ENCODE assay signal across 14 cellular contexts in genomic region chr5:1282139-1282992, GRCh38. TPM values are rescaled to one million over a fixed set of nuclear protein-coding genes. Genes with fewer than 3 reads are reported as not detected.
DNase-seq lines count a peak whose midpoint lies in the region; ATAC-seq and TF ChIP-seq lines count a peak whose summit lies in the region.
"Had no signal": no experiment of that assay in that cellular context is flagged by ENCODE, and none has a peak within 500 bp of the region (broad histone marks: within the 10 kb centered on the region; RNA-seq: fewer than 3 reads in every experiment).

No MANE protein-coding gene starts in this region.

- no peaks in the 10 kb centered on the region for H3K9me3 ChIP-seq in RWPE2 (ENCODE audit: severe bottlenecking)

- H3K4me1 Mint-ChIP-seq in type B pancreatic cell (ENCODE audit: unreplicated experiment) = no peaks in the 10 kb centered on the region
- H3K4me1 Mint-ChIP-seq: activated naive CD8-positive, alpha-beta T cell treated with anti-CD3 and anti-CD28 coated beads, Interleukin-2, amount 50 U/mL, for 24 hours had no signal

- no peaks in the 10 kb centered on the region for H3K9me3 Mint-ChIP-seq in type B pancreatic cell
- H3K9me3 Mint-ChIP-seq: activated naive CD8-positive, alpha-beta T cell treated with anti-CD3 and anti-CD28 coated beads, Interleukin-2, amount 50 U/mL, for 24 hours had no signal

- H3K27ac ChIP-seq in RWPE2 (ENCODE audit: poor library complexity, severe bottlenecking) = peak overlapping the region; percentile 0

- ATAC-seq in RWPE2 (ENCODE audit: low read depth) (peak; percentile 93), HG02840 (IDR thresholded peaks at IDR 0.05; ENCODE audit: low FRiP score, unreplicated experiment) (no peak)
- ATAC-seq: activated naive CD8-positive, alpha-beta T cell treated with anti-CD3 and anti-CD28 coated beads, Interleukin-2, amount 50 U/mL, for 24 hours had no signal

- H3K36me3 Mint-ChIP-seq in type B pancreatic cell = no peaks in the 10 kb centered on the region

- no peak overlapping the region for H3K27ac Mint-ChIP-seq in type B pancreatic cell
- H3K27ac Mint-ChIP-seq: activated naive CD8-positive, alpha-beta T cell treated with anti-CD3 and anti-CD28 coated beads, Interleukin-2, amount 50 U/mL, for 24 hours had no signal

- H3K4me3 Mint-ChIP-seq in type B pancreatic cell = no peak overlapping the region
- H3K4me3 Mint-ChIP-seq: activated naive CD8-positive, alpha-beta T cell treated with anti-CD3 and anti-CD28 coated beads, Interleukin-2, amount 50 U/mL, for 24 hours had no signal

- no peaks in the 10 kb centered on the region for H3K4me1 ChIP-seq in RWPE2 (ENCODE audit: insufficient read depth, poor library complexity, severe bottlenecking)

- no peaks in the 10 kb centered on the region for H3K27me3 ChIP-seq in RWPE2 (ENCODE audit: insufficient read depth, poor library complexity, severe bottlenecking)

- H3K36me3 ChIP-seq in RWPE2 (ENCODE audit: low read depth) = no peaks in the 10 kb centered on the region; the same call in 1 of the 2 replicates

- DNase-seq in activated gamma-delta T cell treated with Interleukin-2 at 50 U/mL for 16 hours (peak; percentile 2), activated gamma-delta T cell (lab: John Stamatoyannopoulos, UW) (no peak), RWPE2 (ENCODE audit: low spot score) (peak; percentile 85), islet precursor cell (peak; percentile 51), type B pancreatic cell (ENCODE audit: extremely low spot score, unreplicated experiment) (peak; percentile 50), NCI-H1417 treated with DMSO at 0.1 percent for 48 hours (lab: John Stamatoyannopoulos, UW) (no peak), GDM1 (lab: John Stamatoyannopoulos, UW) (no peak)
- DNase-seq: activated naive CD8-positive, alpha-beta T cell treated with anti-CD3 and anti-CD28 coated beads, Interleukin-2, amount 50 U/mL, for 24 hours; cortex of kidney; mesendoderm had no signal

- no peak for TF ChIP-seq CTCF in RWPE2 (IDR thresholded peaks at IDR 0.05; ENCODE audit: poor library complexity, severe bottlenecking)
- no peak for TF ChIP-seq CTCF in type B pancreatic cell (conservative IDR thresholded peaks at IDR 0.05)

- H3K4me3 ChIP-seq in RWPE2 (ENCODE audit: severe bottlenecking) = no peak overlapping the region
- H3K4me3 ChIP-seq: smooth muscle cell had no signal

- no peaks in the 10 kb centered on the region for H3K27me3 Mint-ChIP-seq in type B pancreatic cell
- H3K27me3 Mint-ChIP-seq: activated naive CD8-positive, alpha-beta T cell treated with anti-CD3 and anti-CD28 coated beads, Interleukin-2, amount 50 U/mL, for 24 hours had no signal

RNA-seq across cellular contexts. Expression of gene TERT, which starts 12.5 kb away (rescaled TPM):
- 1.7 and 2.4 TPM in 2 replicates for total RNA-seq in type B pancreatic cell (ENCODE audit: low replicate concordance)
- total RNA-seq: fibroblast of lung, omental fat pad, smooth muscle cell had no signal

RNA-seq across cellular contexts. Expression of gene SLC6A18, which starts 57.2 kb away (rescaled TPM):
- total RNA-seq in type B pancreatic cell (ENCODE audit: low replicate concordance) = 0.41 and 0.48 TPM in 2 replicates
- total RNA-seq: fibroblast of lung, omental fat pad, smooth muscle cell had no signal

Comparison
In these comparisons a context has a peak if more than half of its experiments do, and no peak if none do; other contexts are left out.
1. DNase-seq: peak in activated gamma-delta T cell treated with Interleukin-2 at 50 U/mL for 16 hours (single experiment), RWPE2 (single experiment), islet precursor cell (single experiment) and type B pancreatic cell (single experiment); none in activated gamma-delta T cell (single experiment), NCI-H1417 treated with DMSO at 0.1 percent for 48 hours (single experiment) and GDM1 (single experiment).